ENCODE assay signal across 33 cellular contexts in genomic region chr20:1298166-1298565, GRCh38.
"Had no signal": no experiment of that assay in that cellular context is flagged by ENCODE, and none has a peak within 500 bp of the region (broad histone marks: within the 10 kb centered on the region; RNA-seq: fewer than 3 reads in every experiment).

No MANE protein-coding gene starts in this region.

- H3K27ac Mint-ChIP-seq: activated CD4-positive, alpha-beta memory T cell treated with anti-CD3 and anti-CD28 coated beads for 36 hours; activated CD4-positive, alpha-beta T cell treated with anti-CD3 and anti-CD28 coated beads for 36 hours; activated CD4-positive, alpha-beta T cell treated with anti-CD3 and anti-CD28 coated beads, Interleukin-2, amount 10 ng/mL, durations not matched to agents 24 days and 14 days; activated CD8-positive, alpha-beta memory T cell treated with anti-CD3 and anti-CD28 coated beads, Interleukin-2, amount 10 ng/mL, durations not matched to agents 7 days and 5 days; activated CD8-positive, alpha-beta T cell treated with anti-CD3 and anti-CD28 coated beads, Interleukin-2, amount 10 ng/mL, durations not matched to agents 7 days and 5 days; activated naive CD4-positive, alpha-beta T cell treated with anti-CD3 and anti-CD28 coated beads, Interleukin-2, amount 50 U/mL, for 24 hours; activated T-helper 1 cell treated with anti-CD3 and anti-CD28 coated beads, Interleukin-12 subunit alpha, Interleukin-12 subunit beta, Interleukin-2, Interleukin-4 antibody, amounts not matched to agents 30 ng/mL and 10 ng/mL and 1 ng/mL, durations not matched to agents 14 hours and 24 hours and 36 hours; activated T-helper 2 cell treated with anti-CD3 and anti-CD28 coated beads, Interferon-gamma antibody, Interleukin-2, Interleukin-4, amounts not matched to agents 10 μg/mL and 5 μg/mL and 100 μg/mL, durations not matched to agents 14 hours and 24 hours and 36 hours; effector memory CD8-positive, alpha-beta T cell had no signal

- FAIRE-seq: astrocyte, bronchial epithelial cell, colon had no signal

- H3K27me3 Mint-ChIP-seq: activated CD4-positive, alpha-beta memory T cell treated with anti-CD3 and anti-CD28 coated beads for 36 hours; activated CD4-positive, alpha-beta T cell treated with anti-CD3 and anti-CD28 coated beads for 36 hours; activated CD4-positive, alpha-beta T cell treated with anti-CD3 and anti-CD28 coated beads, Interleukin-2, amount 10 ng/mL, durations not matched to agents 24 days and 14 days; activated CD8-positive, alpha-beta memory T cell treated with anti-CD3 and anti-CD28 coated beads, Interleukin-2, amount 10 ng/mL, durations not matched to agents 7 days and 5 days; activated naive CD4-positive, alpha-beta T cell treated with anti-CD3 and anti-CD28 coated beads, Interleukin-2, amount 50 U/mL, for 24 hours; central memory CD8-positive, alpha-beta T cell; effector memory CD8-positive, alpha-beta T cell had no signal

- H3K4me3 ChIP-seq: esophagus muscularis mucosa, gastrocnemius medialis had no signal

- H3K4me3 Mint-ChIP-seq: activated CD4-positive, alpha-beta memory T cell treated with anti-CD3 and anti-CD28 coated beads for 36 hours; activated CD4-positive, alpha-beta T cell treated with anti-CD3 and anti-CD28 coated beads for 36 hours; activated CD4-positive, alpha-beta T cell treated with anti-CD3 and anti-CD28 coated beads, Interleukin-2, amount 10 ng/mL, durations not matched to agents 24 days and 14 days; activated CD8-positive, alpha-beta memory T cell treated with anti-CD3 and anti-CD28 coated beads, Interleukin-2, amount 10 ng/mL, durations not matched to agents 7 days and 5 days; activated CD8-positive, alpha-beta T cell treated with anti-CD3 and anti-CD28 coated beads, Interleukin-2, amount 10 ng/mL, durations not matched to agents 7 days and 5 days; activated naive CD4-positive, alpha-beta T cell treated with anti-CD3 and anti-CD28 coated beads for 36 hours; activated naive CD4-positive, alpha-beta T cell treated with anti-CD3 and anti-CD28 coated beads, Interleukin-2, amount 50 U/mL, for 24 hours; activated T-helper 1 cell treated with anti-CD3 and anti-CD28 coated beads, Interleukin-12 subunit alpha, Interleukin-12 subunit beta, Interleukin-2, Interleukin-4 antibody, amounts not matched to agents 30 ng/mL and 10 ng/mL and 1 ng/mL, durations not matched to agents 14 hours and 24 hours and 36 hours; central memory CD8-positive, alpha-beta T cell; effector memory CD8-positive, alpha-beta T cell had no signal

- H3K36me3 ChIP-seq: brain microvascular endothelial cell, gastrocnemius medialis had no signal

- H3K4me1 ChIP-seq: gastrocnemius medialis had no signal

- DNase-seq: activated CD4-positive, alpha-beta memory T cell treated with anti-CD3 and anti-CD28 coated beads for 36 hours; activated CD4-positive, alpha-beta T cell treated with anti-CD3 and anti-CD28 coated beads for 36 hours; activated CD4-positive, alpha-beta T cell treated with anti-CD3 and anti-CD28 coated beads, Interleukin-2, amount 10 ng/mL, durations not matched to agents 24 days and 14 days; activated CD4-positive, CD25-positive, alpha-beta regulatory T cell; activated CD4-positive, CD25-positive, alpha-beta regulatory T cell treated with anti-CD3 and anti-CD28 coated beads, Interleukin-2, amount 50 U/mL, for 72 hours; activated CD8-positive, alpha-beta memory T cell treated with anti-CD3 and anti-CD28 coated beads, Interleukin-2, amount 10 ng/mL, durations not matched to agents 7 days and 5 days; activated CD8-positive, alpha-beta memory T cell treated with anti-CD3 and anti-CD28 coated beads, Interleukin-2, amount 50 U/mL, for 4 hours; activated CD8-positive, alpha-beta T cell treated with anti-CD3 and anti-CD28 coated beads, Interleukin-2, amount 10 ng/mL, durations not matched to agents 7 days and 5 days; activated effector memory CD4-positive, alpha-beta T cell treated with anti-CD3 and anti-CD28 coated beads, Interleukin-2, amount 50 U/mL, for 16 hours; activated naive CD4-positive, alpha-beta T cell treated with anti-CD3 and anti-CD28 coated beads for 36 hours; activated T-cell treated with anti-CD3 and anti-CD28 coated beads, Interleukin-2, amount 50 U/mL, for 1 hour; activated T-cell treated with anti-CD3 and anti-CD28 coated beads, Interleukin-2, amount 50 U/mL, for 48 hours; amniotic stem cell; anterior cingulate cortex; brain microvascular endothelial cell; cortex of kidney; dermis blood vessel endothelial cell; effector CD4-positive, alpha-beta T cell; effector memory CD8-positive, alpha-beta T cell; erythroblast; foreskin keratinocyte; gastrocnemius medialis; glutamatergic neuron; T-helper 1 cell; T-helper 2 cell had no signal

- H3K27ac ChIP-seq: brain microvascular endothelial cell, esophagus muscularis mucosa, foreskin keratinocyte, gastrocnemius medialis had no signal

- H3K9me3 Mint-ChIP-seq: activated CD4-positive, alpha-beta memory T cell treated with anti-CD3 and anti-CD28 coated beads for 36 hours; activated CD4-positive, alpha-beta T cell treated with anti-CD3 and anti-CD28 coated beads, Interleukin-2, amount 10 ng/mL, durations not matched to agents 24 days and 14 days; activated naive CD4-positive, alpha-beta T cell treated with anti-CD3 and anti-CD28 coated beads for 36 hours; activated naive CD4-positive, alpha-beta T cell treated with anti-CD3 and anti-CD28 coated beads, Interleukin-2, amount 50 U/mL, for 24 hours; activated T-helper 1 cell treated with anti-CD3 and anti-CD28 coated beads, Interleukin-12 subunit alpha, Interleukin-12 subunit beta, Interleukin-2, Interleukin-4 antibody, amounts not matched to agents 30 ng/mL and 10 ng/mL and 1 ng/mL, durations not matched to agents 14 hours and 24 hours and 36 hours; activated T-helper 2 cell treated with anti-CD3 and anti-CD28 coated beads, Interferon-gamma antibody, Interleukin-2, Interleukin-4, amounts not matched to agents 10 μg/mL and 5 μg/mL and 100 μg/mL, durations not matched to agents 14 hours and 24 hours and 36 hours; central memory CD8-positive, alpha-beta T cell; effector memory CD8-positive, alpha-beta T cell had no signal

- H3K27me3 ChIP-seq: brain microvascular endothelial cell, esophagus muscularis mucosa, foreskin keratinocyte, gastrocnemius medialis had no signal

- H3K36me3 Mint-ChIP-seq: activated CD4-positive, alpha-beta memory T cell treated with anti-CD3 and anti-CD28 coated beads for 36 hours had no signal

- H3K9me3 ChIP-seq: esophagus muscularis mucosa, gastrocnemius medialis had no signal

- ATAC-seq: activated CD4-positive, alpha-beta T cell treated with anti-CD3 and anti-CD28 coated beads for 36 hours; activated CD8-positive, alpha-beta memory T cell treated with anti-CD3 and anti-CD28 coated beads, Interleukin-2, amount 10 ng/mL, durations not matched to agents 7 days and 5 days; activated CD8-positive, alpha-beta T cell treated with anti-CD3 and anti-CD28 coated beads, Interleukin-2, amount 10 ng/mL, durations not matched to agents 7 days and 5 days; effector memory CD8-positive, alpha-beta T cell; foreskin keratinocyte; gastrocnemius medialis had no signal
